In the genomic region with DNA sequence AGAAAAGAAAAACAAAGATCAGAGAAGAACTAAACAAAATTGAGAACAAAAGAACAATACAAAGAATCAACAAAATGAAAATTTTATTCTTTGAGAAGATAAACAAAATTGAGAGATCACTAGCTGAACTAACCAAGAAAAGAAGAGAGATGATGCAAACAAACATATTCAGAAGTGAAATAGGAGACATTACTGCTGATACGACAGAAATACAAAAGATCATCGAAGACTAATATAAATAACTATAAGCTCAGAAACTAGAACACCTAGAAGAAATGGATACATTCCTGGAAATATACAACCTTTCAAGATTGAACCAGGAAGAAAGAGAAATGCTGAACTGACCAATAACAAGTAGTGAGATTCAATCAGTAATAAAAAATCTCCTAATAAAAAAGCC, we compare ENCODE assay signal across 28 cellular contexts.
"Had no signal": no experiment of that assay in that cellular context is flagged by ENCODE, and none has a peak within 500 bp of the region (broad histone marks: within the 10 kb centered on the region; RNA-seq: fewer than 3 reads in every experiment).

No MANE protein-coding gene starts in this region.

- H3K4me2 ChIP-seq: neural progenitor cell, smooth muscle cell had no signal

- H3K4me1 ChIP-seq: neural progenitor cell, parathyroid adenoma, psoas muscle, spleen, suprapubic skin, testis, tibial artery, transverse colon, upper lobe of right lung, uterus had no signal

- H3K9me3 ChIP-seq: ovary, psoas muscle, suprapubic skin, testis, tibial artery, transverse colon, upper lobe of right lung, uterus had no signal

- H3K9ac ChIP-seq: neural progenitor cell, parathyroid adenoma had no signal

- H2AFZ ChIP-seq: neural progenitor cell, parathyroid adenoma had no signal

- H3K36me3 ChIP-seq: neural progenitor cell, ovary, spleen, suprapubic skin, tibial artery, transverse colon, upper lobe of right lung, uterus had no signal

- DNase-seq: natural killer cell; occipital lobe; ovary; posterior cingulate gyrus; psoas muscle; right cardiac atrium; spleen; stimulated activated CD4-positive, alpha-beta T cell treated with anti-CD3 and anti-CD28 coated beads, Interleukin-12 subunit alpha, Interleukin-12 subunit beta, amount 100 ng/mL, for 4 hours; stimulated activated CD4-positive, alpha-beta T cell treated with anti-CD3 and anti-CD28 coated beads, Interleukin-1b, Interleukin-23, amount 100 ng/mL, for 48 hours; stimulated activated CD4-positive, alpha-beta T cell treated with anti-CD3 and anti-CD28 coated beads, Interleukin-4, amount 100 ng/mL, for 1 hour; stimulated activated CD4-positive, alpha-beta T cell treated with anti-CD3 and anti-CD28 coated beads, Interleukin-4, amount 100 ng/mL, for 4 hours; stimulated activated CD8-positive, alpha-beta memory T cell treated with anti-CD3 and anti-CD28 coated beads, Interleukin-4, amount 100 ng/mL, for 48 hours; stimulated activated naive CD4-positive, alpha-beta T cell; stimulated activated naive CD8-positive, alpha-beta T cell treated with anti-CD3 and anti-CD28 coated beads, Interleukin-15, amount 100 ng/mL, for 72 hours; stimulated activated naive CD8-positive, alpha-beta T cell treated with anti-CD3 and anti-CD28 coated beads, Interleukin-15, Interleukin-2, amounts not matched to agents 100 U/mL and 50 U/mL, for 24 hours; substantia nigra; testis; tibial artery; transverse colon; upper lobe of right lung; uterus had no signal

- H3K27ac ChIP-seq: neural progenitor cell, ovary, parathyroid adenoma, psoas muscle, skin epidermis, spleen, suprapubic skin, testis, tibial artery, transverse colon, upper lobe of right lung, uterus had no signal

- H3K79me2 ChIP-seq: parathyroid adenoma had no signal

- H3K4me3 ChIP-seq: neural progenitor cell, ovary, psoas muscle, skin epidermis, smooth muscle cell, spleen, suprapubic skin, testis, tibial artery, transverse colon, upper lobe of right lung, uterus had no signal

- ATAC-seq: natural killer cell; psoas muscle; right cardiac atrium; sciatic nerve; stimulated activated memory B cell treated with anti-CD40 and anti-IgM and Interleukin-4, amounts not matched to agents 10 μg/mL and 1 μg/mL and 100 μg/mL, for 72 hours; stimulated activated naive CD8-positive, alpha-beta T cell treated with anti-CD3 and anti-CD28 coated beads, Interleukin-15, amount 100 ng/mL, for 72 hours; stimulated activated naive CD8-positive, alpha-beta T cell treated with anti-CD3 and anti-CD28 coated beads, Interleukin-15, Interleukin-2, amounts not matched to agents 100 U/mL and 50 U/mL, for 24 hours; upper lobe of right lung had no signal

- H3K27me3 ChIP-seq: neural progenitor cell, ovary, spleen, testis, tibial artery, transverse colon, upper lobe of right lung, uterus had no signal
